ENCODE assay signal across 11 cellular contexts in the genomic region with DNA sequence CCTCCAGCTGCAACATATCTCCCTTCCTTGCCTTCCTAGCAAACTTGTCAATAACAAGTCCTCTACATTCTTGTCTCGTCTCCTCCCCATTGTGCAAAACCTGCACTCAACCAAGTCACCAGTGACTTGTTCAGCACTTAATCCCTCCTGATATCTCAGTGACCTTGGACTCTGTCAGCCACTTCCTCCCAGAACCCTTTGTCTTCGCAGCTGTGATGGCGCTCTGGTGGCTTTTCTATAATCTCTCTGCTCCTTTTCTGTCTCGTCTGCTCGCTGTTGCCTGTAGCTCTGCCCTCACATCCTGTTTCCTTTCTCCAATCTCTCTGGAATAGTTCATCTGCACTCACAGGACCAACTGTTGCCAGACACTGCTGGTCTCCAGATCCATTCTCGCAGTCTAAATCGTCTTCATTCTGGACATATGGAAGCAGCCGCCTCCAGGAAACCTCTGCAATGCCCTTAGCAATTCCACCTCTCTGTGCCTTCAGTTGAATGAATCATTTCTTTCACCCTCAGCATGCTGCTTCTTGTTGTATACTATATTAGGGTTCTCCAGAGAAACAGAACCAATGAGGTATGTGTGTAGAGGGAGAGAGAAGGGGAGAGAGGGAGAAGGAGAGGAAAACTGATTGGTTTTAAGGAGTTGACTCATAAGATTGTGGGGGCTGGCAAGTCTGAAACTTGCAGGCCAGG. TPM values are rescaled to one million over a fixed set of nuclear protein-coding genes. Genes with fewer than 3 reads are reported as not detected.
DNase-seq lines count a peak whose midpoint lies in the region; ATAC-seq, FAIRE-seq and TF ChIP-seq lines count a peak whose summit lies in the region.
"Had no signal": no experiment of that assay in that cellular context is flagged by ENCODE, and none has a peak within 500 bp of the region (broad histone marks: within the 10 kb centered on the region; RNA-seq: fewer than 3 reads in every experiment).

No MANE protein-coding gene starts in this region.

- no peaks in the 10 kb centered on the region for H3K9me3 ChIP-seq in BLaER1
- H3K9me3 ChIP-seq in KOPT-K1 (ENCODE audit: insufficient read depth, low read length, poor library complexity, severe bottlenecking), result no peaks in the 10 kb centered on the region
- H3K9me3 ChIP-seq in astrocyte (ENCODE audit: insufficient read depth, low read depth, low read length), result no peaks in the 10 kb centered on the region
- H3K9me3 ChIP-seq in lower lobe of right lung, result no peaks in the 10 kb centered on the region

- no peak for FAIRE-seq in astrocyte (lab: Jason Lieb, UNC)

- H3K79me2 ChIP-seq in astrocyte (ENCODE audit: insufficient read depth, low read length), result no peaks in the 10 kb centered on the region

- H3K36me3 ChIP-seq in BLaER1 (no peaks in the 10 kb centered on the region), KOPT-K1 (ENCODE audit: insufficient read depth, low read length) (no peaks in the 10 kb centered on the region), astrocyte (ENCODE audit: insufficient read depth, low read length) (no peaks in the 10 kb centered on the region), lower lobe of right lung (no peaks in the 10 kb centered on the region)

- H3K4me2 ChIP-seq in BLaER1 (peak overlapping the region; percentile 60), astrocyte (ENCODE audit: low read length) (peak overlapping the region; percentile 63)

- no peak overlapping the region for H3K4me3 Mint-ChIP-seq in astrocyte (ENCODE audit: unreplicated experiment)

- H3K4me3 ChIP-seq in BLaER1, result no peak overlapping the region
- no peak overlapping the region for H3K4me3 ChIP-seq in astrocyte (ENCODE audit: insufficient read depth, low read depth, low read length)
- H3K4me3 ChIP-seq in lower lobe of right lung, result no peak overlapping the region

- H3K9ac ChIP-seq in BLaER1 (0 out of 2 replicates have a peak overlapping the region, but pooled peaks have one; percentile 20), astrocyte (ENCODE audit: low read length) (no peak overlapping the region)

- H3K27ac ChIP-seq in BLaER1, result peak overlapping the region; percentile 39; the same call in 1 of the 2 replicates
- peak overlapping the region; percentile 82 for H3K27ac ChIP-seq in KOPT-K1 (ENCODE audit: low read depth, low read length, poor library complexity, severe bottlenecking)
- no peak overlapping the region for H3K27ac ChIP-seq in astrocyte (ENCODE audit: low read depth, low read length)
- peak overlapping the region; percentile 18 for H3K27ac ChIP-seq in lower lobe of right lung

- peaks cover 3% of the 10 kb centered on the region for H3K36me3 Mint-ChIP-seq in astrocyte (ENCODE audit: low read depth, unreplicated experiment)

- H4K20me1 ChIP-seq in BLaER1 (no peaks in the 10 kb centered on the region), astrocyte (ENCODE audit: insufficient read depth, low read length) (no peaks in the 10 kb centered on the region)

- H3K4me1 ChIP-seq in BLaER1, result peaks cover 52% of the 10 kb centered on the region
- H3K4me1 ChIP-seq in astrocyte (ENCODE audit: insufficient read depth, low read length), result peaks cover 4% of the 10 kb centered on the region
- peaks cover 37% of the 10 kb centered on the region for H3K4me1 ChIP-seq in lower lobe of right lung

- DNase-seq in astrocyte (ENCODE audit: low read depth) (peak; percentile 63), lower lobe of right lung (no peak), NCI-H524 treated with DMSO at 0.1 percent for 48 hours (lab: John Stamatoyannopoulos, UW) (no peak), NCI-H2029 treated with DMSO at 0.1 percent for 48 hours (lab: John Stamatoyannopoulos, UW) (no peak)
- DNase-seq: NCI-H1092; stimulated activated CD4-positive, alpha-beta T cell treated with anti-CD3 and anti-CD28 coated beads, Interleukin-2, amount 100 ng/mL, for 24 hours had no signal

- ATAC-seq in lower lobe of right lung (no peak), GM21390 (IDR thresholded peaks at IDR 0.05; ENCODE audit: unreplicated experiment) (no peak), GM19463 (IDR thresholded peaks at IDR 0.05; ENCODE audit: unreplicated experiment) (no peak)
- ATAC-seq: HCT116 had no signal

- H2AFZ ChIP-seq in astrocyte (ENCODE audit: low read depth, low read length), result peak overlapping the region; percentile 55

- H3K27me3 ChIP-seq in BLaER1 (no peaks in the 10 kb centered on the region), astrocyte (ENCODE audit: insufficient read depth, low read length) (peaks cover 3% of the 10 kb centered on the region), lower lobe of right lung (ENCODE audit: low read depth) (no peaks in the 10 kb centered on the region)

- peaks cover 4% of the 10 kb centered on the region for H3K27me3 Mint-ChIP-seq in astrocyte (ENCODE audit: low read depth, unreplicated experiment)

- H3K27ac Mint-ChIP-seq in astrocyte (ENCODE audit: unreplicated experiment), result no peak overlapping the region

- intact Hi-C loops in lower lobe of right lung (cut with DNase I), result no loop called here

- H3K4me1 Mint-ChIP-seq in astrocyte (ENCODE audit: low read depth, unreplicated experiment), result peaks cover 12% of the 10 kb centered on the region

- H3K9me3 Mint-ChIP-seq in astrocyte (ENCODE audit: unreplicated experiment), result peaks cover 11% of the 10 kb centered on the region

- TF ChIP-seq CTCF in astrocyte (IDR thresholded peaks at IDR 0.05; ENCODE audit: insufficient read depth, low read depth, low read length) (no peak), lower lobe of right lung (IDR thresholded peaks at IDR 0.05) (no peak)

RNA-seq across cellular contexts. Expression of a gene that starts 17.4 kb away (rescaled TPM):
- total RNA-seq in astrocyte (23.3 and 26.7 TPM in 2 replicates), lower lobe of right lung (34.5 TPM)

RNA-seq across cellular contexts. Expression of a gene that starts 53.9 kb away (rescaled TPM):
- total RNA-seq in astrocyte (14.0 and 17.0 TPM in 2 replicates), lower lobe of right lung (49.1 TPM)
